2 cellular contexts compared by ENCODE assay signal in the genomic region with DNA sequence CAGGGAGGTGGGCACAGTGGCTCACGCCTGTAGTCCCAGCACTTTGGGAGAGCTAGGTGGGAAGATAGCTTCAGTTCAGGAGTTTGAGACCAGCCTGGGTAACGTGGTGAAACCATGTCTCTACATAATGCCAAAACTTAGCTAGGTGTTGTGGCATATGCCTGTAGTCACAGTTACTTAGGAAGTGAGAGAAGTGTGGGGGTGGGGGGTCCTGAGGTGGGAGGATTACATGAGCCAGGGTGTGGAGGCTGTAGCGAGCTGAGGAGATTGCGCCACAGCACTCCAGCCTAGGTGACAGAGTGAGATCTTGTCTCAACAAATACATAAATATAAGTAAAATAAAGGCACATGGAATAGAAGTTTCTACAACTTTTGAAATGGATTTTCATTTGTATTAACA.
TF ChIP-seq lines count a peak whose summit lies in the region.

No MANE protein-coding gene starts in this region.

TF ChIP-seq in WTC11, 78 proteins besides CTCF, POLR2A, EP300 and RAD21 (continued from another document):
- TF ChIP-seq, protein P1, sequence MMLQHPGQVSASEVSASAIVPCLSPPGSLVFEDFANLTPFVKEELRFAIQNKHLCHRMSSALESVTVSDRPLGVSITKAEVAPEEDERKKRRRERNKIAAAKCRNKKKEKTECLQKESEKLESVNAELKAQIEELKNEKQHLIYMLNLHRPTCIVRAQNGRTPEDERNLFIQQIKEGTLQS (CRISPR knock-in tag; conservative IDR thresholded peaks at IDR 0.05), result no peak

TF ChIP-seq in neural cell, 6 proteins besides CTCF, POLR2A, EP300 and RAD21 (continued from another document):
- TF ChIP-seq MXI1 (conservative IDR thresholded peaks at IDR 0.05; ENCODE audit: poor library complexity, severe bottlenecking), result no peak
TF ChIP-seq in neural cell: peak in this region for 1.
